ENCODE assay signal across 10 cellular contexts in genomic region chr14:92577321-92577742, GRCh38.
DNase-seq lines count a peak whose midpoint lies in the region; ATAC-seq lines count a peak whose summit lies in the region.
"Had no signal": no experiment of that assay in that cellular context is flagged by ENCODE, and none has a peak within 500 bp of the region (broad histone marks: within the 10 kb centered on the region; RNA-seq: fewer than 3 reads in every experiment).

No MANE protein-coding gene starts in this region.

- no peaks in the 10 kb centered on the region for H3K9me3 ChIP-seq in KOPT-K1 (ENCODE audit: insufficient read depth, low read length, poor library complexity, severe bottlenecking)
- H3K9me3 ChIP-seq in trophoblast cell (ENCODE audit: insufficient read depth, low read depth, low read length) = peaks cover 3% of the 10 kb centered on the region

- no peak overlapping the region for H3K4me3 ChIP-seq in trophoblast cell (ENCODE audit: low read depth, low read length)
- H3K4me3 ChIP-seq: skin epidermis had no signal

- H2BK120ac ChIP-seq in trophoblast cell (ENCODE audit: insufficient read depth, low read length, poor library complexity) = no peak overlapping the region

- no peak overlapping the region for H4K12ac ChIP-seq in trophoblast cell (ENCODE audit: low read depth, low read length)

- H3K4me2 ChIP-seq in trophoblast cell (ENCODE audit: low read length) = no peak overlapping the region

- H2BK5ac ChIP-seq in trophoblast cell (ENCODE audit: low read depth, low read length, poor library complexity) = no peak overlapping the region

- H2AFZ ChIP-seq in trophoblast cell (ENCODE audit: insufficient read depth, low read length, poor library complexity) = no peak overlapping the region

- no peaks in the 10 kb centered on the region for H3K27me3 ChIP-seq in trophoblast cell (ENCODE audit: insufficient read depth, low read length)

- no CpG with 5 or more reads among the region's 13 CpGs for WGBS in trophoblast cell (ENCODE audit: extremely low coverage, insufficient coverage, insufficient read length)

- no peak overlapping the region for H3K4ac ChIP-seq in trophoblast cell (ENCODE audit: low read depth, low read length)

- H3K14ac ChIP-seq in trophoblast cell (ENCODE audit: low read length) = no peak overlapping the region

- H4K8ac ChIP-seq in trophoblast cell (ENCODE audit: low read depth, low read length) = no peak overlapping the region

- no peak overlapping the region for H3K9ac ChIP-seq in trophoblast cell (ENCODE audit: low read length)

- intact Hi-C loops in head of caudate nucleus (cut with DNase I) = no loop called here

- H3K36me3 ChIP-seq in KOPT-K1 (ENCODE audit: insufficient read depth, low read length) = peaks cover 52% of the 10 kb centered on the region
- H3K36me3 ChIP-seq in trophoblast cell (ENCODE audit: control insufficient read depth in 1 of 2, insufficient read depth in 2 of 2, low read length in 2 of 2) = peaks cover 12 to 19% of the 10 kb centered on the region in 2 experiments

- no peak overlapping the region for H3K23ac ChIP-seq in trophoblast cell (ENCODE audit: low read length)

- no peak overlapping the region for H3K18ac ChIP-seq in trophoblast cell (ENCODE audit: low read length)

- peaks cover 6 to 11% of the 10 kb centered on the region in 2 experiments for H3K4me1 ChIP-seq in trophoblast cell (ENCODE audit: control insufficient read depth in 1 of 2, insufficient read depth in 2 of 2, low read length in 2 of 2)

- H4K91ac ChIP-seq in trophoblast cell (ENCODE audit: low read depth, low read length) = peak overlapping the region; percentile 8

- H3K79me1 ChIP-seq in trophoblast cell (ENCODE audit: low read length) = peaks cover 11% of the 10 kb centered on the region

- no peak overlapping the region for H2BK12ac ChIP-seq in trophoblast cell (ENCODE audit: low read length)

- H3K79me2 ChIP-seq in trophoblast cell (ENCODE audit: control insufficient read depth, insufficient read depth, low read length, poor library complexity) = no peaks in the 10 kb centered on the region

- no peak for DNase-seq in trophoblast cell
- DNase-seq in SKM-1 (lab: John Stamatoyannopoulos, UW; ENCODE audit: unreplicated experiment) = no peak
- DNase-seq in RKO (ENCODE audit: low spot score) = no peak
- DNase-seq in head of caudate nucleus = no peak
- no peak for DNase-seq in SW480 (ENCODE audit: low spot score)
- DNase-seq: H7 had no signal

- H2AK5ac ChIP-seq in trophoblast cell (ENCODE audit: low read length) = no peak overlapping the region

- H3K27ac ChIP-seq in KOPT-K1 (ENCODE audit: low read depth, low read length, poor library complexity, severe bottlenecking) (peak overlapping the region; percentile 54), trophoblast cell (ENCODE audit: low read depth, low read length) (no peak overlapping the region)

- ATAC-seq in GM18909 (IDR thresholded peaks at IDR 0.05; ENCODE audit: poor library complexity, unreplicated experiment) = peak; percentile 78
- ATAC-seq in HG02588 (IDR thresholded peaks at IDR 0.05; ENCODE audit: unreplicated experiment) = peak; percentile 77
